ENCODE assay signal across 26 cellular contexts in genomic region chr2:232655392-232655791, GRCh38. TPM values are rescaled to one million over a fixed set of nuclear protein-coding genes. Genes with fewer than 3 reads are reported as not detected.
DNase-seq lines count a peak whose midpoint lies in the region; ATAC-seq and TF ChIP-seq lines count a peak whose summit lies in the region.
"Had no signal": no experiment of that assay in that cellular context is flagged by ENCODE, and none has a peak within 500 bp of the region (broad histone marks: within the 10 kb centered on the region; RNA-seq: fewer than 3 reads in every experiment).

No MANE protein-coding gene starts in this region.

- ATAC-seq in left lobe of liver (peak; percentile 77), HG03342 (IDR thresholded peaks at IDR 0.05; ENCODE audit: unreplicated experiment) (no peak), GM23338 (no peak)
- ATAC-seq: activated T-cell treated with anti-CD3 and anti-CD28 coated beads, Interleukin-2, amount 50 U/mL, for 4 hours; body of pancreas; HCT116; left colon; pancreas had no signal

- no peaks in the 10 kb centered on the region for H3K36me3 Mint-ChIP-seq in GM23338 (ENCODE audit: low read depth)

- H3K4me1 Mint-ChIP-seq in GM23338, result no peaks in the 10 kb centered on the region; the same call in 1 of the 3 replicates

- H3K4me1 ChIP-seq in GM23338 (ENCODE audit: insufficient read depth), result peaks cover 13% of the 10 kb centered on the region; the same call in 1 of the 2 replicates
- H3K4me1 ChIP-seq: BLaER1 treated with 17β-estradiol and CSF1 and Interleukin-3, amounts not matched to agents 10 nM and 100 nM; body of pancreas; pancreas had no signal

- no peak overlapping the region for H3K4me2 ChIP-seq in GM23338
- H3K4me2 ChIP-seq: BLaER1 treated with 17β-estradiol and CSF1 and Interleukin-3, amounts not matched to agents 10 nM and 100 nM had no signal

- H3K27ac Mint-ChIP-seq in GM23338, result no peak overlapping the region

- no peaks in the 10 kb centered on the region for H4K20me1 ChIP-seq in GM23338 (replicated peaks; ENCODE audit: insufficient read depth)
- H4K20me1 ChIP-seq: BLaER1 treated with 17β-estradiol and CSF1 and Interleukin-3, amounts not matched to agents 10 nM and 100 nM had no signal

- no peaks in the 10 kb centered on the region for H3K79me2 ChIP-seq in GM23338 (replicated peaks; ENCODE audit: insufficient read depth)

- H3K27me3 ChIP-seq in GM23338 (ENCODE audit: insufficient read depth), result no peaks in the 10 kb centered on the region
- H3K27me3 ChIP-seq: BLaER1 treated with 17β-estradiol and CSF1 and Interleukin-3, amounts not matched to agents 10 nM and 100 nM; body of pancreas; pancreas; right atrium auricular region; tibial nerve had no signal

- peaks cover 4% of the 10 kb centered on the region for H3K27me3 Mint-ChIP-seq in GM23338 (ENCODE audit: insufficient read depth, low read depth, poor library complexity)

- H3F3A ChIP-seq in GM23338 (replicated peaks; ENCODE audit: low read depth), result no peaks in the 10 kb centered on the region

- no peak overlapping the region for H3K4me3 ChIP-seq in GM23338
- H3K4me3 ChIP-seq: BLaER1 treated with 17β-estradiol and CSF1 and Interleukin-3, amounts not matched to agents 10 nM and 100 nM; body of pancreas; pancreas; right atrium auricular region; SK-N-MC; tibial nerve had no signal

- TF ChIP-seq CTCF in GM23338 (conservative IDR thresholded peaks at IDR 0.05; ENCODE audit: low read depth in 2 of 2), result no peak

- H3K36me3 ChIP-seq in GM23338 (ENCODE audit: insufficient read depth), result no peaks in the 10 kb centered on the region
- H3K36me3 ChIP-seq: BLaER1 treated with 17β-estradiol and CSF1 and Interleukin-3, amounts not matched to agents 10 nM and 100 nM; pancreas; right atrium auricular region; tibial nerve had no signal

- no peak overlapping the region for H3K4me3 Mint-ChIP-seq in GM23338
- H3K4me3 Mint-ChIP-seq: activated T-cell treated with anti-CD3 and anti-CD28 coated beads, Interleukin-2, amount 50 U/mL, for 4 hours; neural crest cell had no signal

- no peaks in the 10 kb centered on the region for H3K9me2 ChIP-seq in GM23338 (ENCODE audit: insufficient read depth)

- H2AFZ ChIP-seq in GM23338, result no peak overlapping the region

- no peaks in the 10 kb centered on the region for H3K9me3 Mint-ChIP-seq in GM23338
- H3K9me3 Mint-ChIP-seq: activated T-cell treated with anti-CD3 and anti-CD28 coated beads, Interleukin-2, amount 50 U/mL, for 4 hours; neural crest cell had no signal

- H3K27ac ChIP-seq in angular gyrus (ENCODE audit: low read depth, low read length) (peak overlapping the region; percentile 29), temporal lobe (ENCODE audit: low read depth, low read length) (peak overlapping the region; percentile 59), GM23338 (ENCODE audit: low read depth) (no peak overlapping the region)
- H3K27ac ChIP-seq: BLaER1 treated with 17β-estradiol and CSF1 and Interleukin-3, amounts not matched to agents 10 nM and 100 nM; body of pancreas; pancreas; right atrium auricular region; SK-N-MC; tibial nerve had no signal

- DNase-seq in D341Med (ENCODE audit: low spot score) (peak; percentile 8), left lobe of liver (ENCODE audit: low spot score) (peak; percentile 74), GM23338 (ENCODE audit: low spot score) (no peak), amniotic stem cell (lab: John Stamatoyannopoulos, UW) (no peak)
- DNase-seq: activated T-cell treated with anti-CD3 and anti-CD28 coated beads, Interleukin-2, amount 50 U/mL, for 4 hours; body of pancreas; DMS53; hippocampal formation; Kasumi-1; left colon; mesenchymal stem cell; NCI-H1092; NCI-H1694; NCI-H510A; pancreas; stimulated activated CD4-positive, alpha-beta T cell treated with anti-CD3 and anti-CD28 coated beads, Interleukin-1b, Interleukin-23, amount 100 ng/mL, for 48 hours; stimulated activated naive CD4-positive, alpha-beta T cell treated with Interleukin-2 at 50 U/mL for 16 hours had no signal

TF ChIP-seq in GM23338, 12 proteins besides CTCF, POLR2A, EP300 and RAD21 (continues in another document):
- TF ChIP-seq ZNF331 (CRISPR knock-in tag; IDR thresholded peaks at IDR 0.05; ENCODE audit: low read depth), result no peak
- TF ChIP-seq, protein P1, sequence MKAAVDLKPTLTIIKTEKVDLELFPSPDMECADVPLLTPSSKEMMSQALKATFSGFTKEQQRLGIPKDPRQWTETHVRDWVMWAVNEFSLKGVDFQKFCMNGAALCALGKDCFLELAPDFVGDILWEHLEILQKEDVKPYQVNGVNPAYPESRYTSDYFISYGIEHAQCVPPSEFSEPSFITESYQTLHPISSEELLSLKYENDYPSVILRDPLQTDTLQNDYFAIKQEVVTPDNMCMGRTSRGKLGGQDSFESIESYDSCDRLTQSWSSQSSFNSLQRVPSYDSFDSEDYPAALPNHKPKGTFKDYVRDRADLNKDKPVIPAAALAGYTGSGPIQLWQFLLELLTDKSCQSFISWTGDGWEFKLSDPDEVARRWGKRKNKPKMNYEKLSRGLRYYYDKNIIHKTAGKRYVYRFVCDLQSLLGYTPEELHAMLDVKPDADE (IDR thresholded peaks at IDR 0.05), result no peak
- TF ChIP-seq EZH2 (IDR thresholded peaks at IDR 0.05; ENCODE audit: low read depth, unreplicated experiment), result no peak
- TF ChIP-seq EZH2phosphoT487 (IDR thresholded peaks at IDR 0.05; ENCODE audit: unreplicated experiment), result no peak
- TF ChIP-seq CREB1 (CRISPR knock-in tag; IDR thresholded peaks at IDR 0.05; ENCODE audit: low read depth), result no peak
- no peak for TF ChIP-seq REST (IDR thresholded peaks at IDR 0.05; ENCODE audit: unreplicated experiment)
- no peak for TF ChIP-seq JUNB (IDR thresholded peaks at IDR 0.05; ENCODE audit: unreplicated experiment)
- TF ChIP-seq NANOG (IDR thresholded peaks at IDR 0.05; ENCODE audit: borderline replicate concordance), result no peak
- TF ChIP-seq STAT1 (IDR thresholded peaks at IDR 0.05; ENCODE audit: unreplicated experiment), result no peak
- no peak for TF ChIP-seq ZNF114 (CRISPR knock-in tag; IDR thresholded peaks at IDR 0.05)
- TF ChIP-seq POLR2AphosphoS5 (IDR thresholded peaks at IDR 0.05; ENCODE audit: low read depth), result no peak

RNA-seq across cellular contexts. Expression of gene EFHD1, which starts 22.0 kb away (rescaled TPM):
- total RNA-seq in left lobe of liver, result 27.3 TPM
- 2.7 TPM for total RNA-seq in temporal lobe
- 3.4 and 7.0 TPM in 2 replicates for total RNA-seq in GM23338 (2014; rRNA removed; shearing (Covaris generic))
- polyA plus RNA-seq in GM23338 (2016; fragmentation: Nextera tagmentation; extraction: Ambion mirVana), result 6.2 and 6.4 TPM in 2 replicates

RNA-seq across cellular contexts. Expression of gene GIGYF2, which starts 41.7 kb away (rescaled TPM):
- total RNA-seq in left lobe of liver, result 27.8 TPM
- 72.5 TPM for total RNA-seq in temporal lobe
- total RNA-seq in GM23338 (2014; rRNA removed; shearing (Covaris generic)), result 97.5 and 104 TPM in 2 replicates
- 39.2 and 48.9 TPM in 2 replicates for polyA plus RNA-seq in GM23338 (2016; fragmentation: Nextera tagmentation; extraction: Ambion mirVana)

Comparison
In these comparisons a context has a peak if more than half of its experiments do, and no peak if none do; other contexts are left out.
1. DNase-seq: peak in D341Med (single experiment) and left lobe of liver (single experiment); none in GM23338 (single experiment) and amniotic stem cell (single experiment).